ENCODE assay signal across 1 cellular context in the genomic region with DNA sequence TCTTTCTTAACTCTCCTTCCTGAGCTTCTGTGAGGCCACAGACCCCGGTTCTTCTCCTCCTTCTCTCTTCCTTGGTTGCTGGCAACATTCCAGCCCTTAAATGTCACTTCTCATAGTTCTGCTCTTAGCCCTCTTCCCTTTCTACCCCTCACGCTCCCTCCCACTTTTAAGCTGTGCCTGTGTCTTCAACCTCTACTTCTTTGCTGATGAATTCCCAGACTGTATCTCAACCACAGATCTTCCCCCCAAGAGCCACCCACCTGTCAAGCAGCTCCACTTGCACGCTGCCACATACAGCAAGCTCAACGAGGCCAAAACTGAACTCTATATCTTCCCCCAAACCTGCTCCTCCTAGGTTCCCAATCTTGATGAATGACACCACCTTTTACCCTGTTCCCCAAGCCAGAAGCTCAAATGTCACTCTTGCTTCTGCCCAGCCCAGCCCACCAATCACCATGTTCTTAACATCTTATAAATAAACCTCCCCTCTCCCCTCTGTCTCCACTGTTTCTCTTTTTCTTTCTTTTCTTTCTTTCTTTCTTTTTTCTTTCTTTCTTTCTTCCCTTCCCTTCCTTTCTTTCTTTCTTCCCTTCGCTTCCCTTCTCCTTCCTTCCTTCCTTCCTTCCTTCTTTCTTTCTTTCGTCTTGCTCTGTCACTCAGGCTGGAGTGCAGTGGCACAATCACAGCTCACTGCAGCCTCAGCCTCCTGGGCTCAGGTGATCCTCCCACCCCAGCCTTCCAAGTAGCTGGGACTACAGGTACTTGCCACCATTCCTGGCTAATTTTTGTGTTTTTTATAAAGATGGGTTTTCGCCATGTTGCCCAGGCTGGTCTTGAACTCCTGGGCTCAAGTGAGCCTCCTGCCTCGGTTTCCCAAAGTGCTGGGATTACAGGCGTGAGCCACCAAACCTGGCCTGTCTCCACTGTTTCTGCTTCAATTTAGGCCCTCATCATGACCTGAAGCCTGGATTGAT.
TF ChIP-seq lines count a peak whose summit lies in the region.

No MANE protein-coding gene starts in this region.

TF ChIP-seq in GM12878, 131 proteins besides CTCF, POLR2A, EP300 and RAD21 (continued from another document and continues in another):
- TF ChIP-seq KDM1A (IDR thresholded peaks at IDR 0.05; ENCODE audit: borderline replicate concordance) (no peak), SREBF1 (IDR thresholded peaks at IDR 0.05; ENCODE audit: low read length) (no peak), STAT3 (IDR thresholded peaks at IDR 0.05; ENCODE audit: low read depth, low read length) (no peak), POLR2AphosphoS5 (IDR thresholded peaks at IDR 0.05; ENCODE audit: low read length) (no peak), NR2C2 (IDR thresholded peaks at IDR 0.05; ENCODE audit: borderline replicate concordance, control insufficient read depth, insufficient read length, low read depth) (no peak), GATAD2B (conservative IDR thresholded peaks at IDR 0.05; ENCODE audit: low read depth) (0 out of 2 replicates have a peak, but pooled peaks have one; percentile 22), BACH1 (IDR thresholded peaks at IDR 0.05; ENCODE audit: borderline replicate concordance) (no peak), ZNF274 (IDR thresholded peaks at IDR 0.05; ENCODE audit: insufficient read depth, insufficient read length) (no peak), BHLHE40 (IDR thresholded peaks at IDR 0.05; ENCODE audit: borderline replicate concordance in 1 of 2, low read depth in 2 of 2, low read length in 1 of 2) (peak in 1 of 2 experiments; percentile 41; a peak in 1 of 4 replicates), SUPT20H (IDR thresholded peaks at IDR 0.05; ENCODE audit: borderline replicate concordance, control insufficient read depth, low read depth, low read length) (no peak), IKZF1 (conservative IDR thresholded peaks at IDR 0.05) (peak; percentile 68), JUNB (IDR thresholded peaks at IDR 0.05) (peak; percentile 35; the same call in 1 of the 2 replicates), NFXL1 (IDR thresholded peaks at IDR 0.05; ENCODE audit: borderline replicate concordance) (no peak), EZH2 (IDR thresholded peaks at IDR 0.05; ENCODE audit: borderline replicate concordance, control insufficient read depth, low read depth, low read length) (no peak), CREM (IDR thresholded peaks at IDR 0.05; ENCODE audit: low read depth) (peak; percentile 46; the same call in 1 of the 2 replicates), NBN (IDR thresholded peaks at IDR 0.05) (peak; percentile 87), STAT1 (conservative IDR thresholded peaks at IDR 0.05) (no peak), NR2F1 (conservative IDR thresholded peaks at IDR 0.05) (0 out of 2 replicates have a peak, but pooled peaks have one; percentile 28), NFIC (IDR thresholded peaks at IDR 0.05; ENCODE audit: low read depth, low read length) (peak; percentile 81), BCL11A (IDR thresholded peaks at IDR 0.05; ENCODE audit: low read depth, low read length) (peak; percentile 69), YBX1 (IDR thresholded peaks at IDR 0.05) (peak; percentile 85; the same call in 1 of the 2 replicates), MYC (IDR thresholded peaks at IDR 0.05; ENCODE audit: insufficient read depth, insufficient read length, insufficient replicate concordance, low read length, severe bottlenecking) (no peak), MXI1 (IDR thresholded peaks at IDR 0.05; ENCODE audit: low read depth, low read length) (no peak), HDAC2 (IDR thresholded peaks at IDR 0.05) (no peak), ZNF24 (IDR thresholded peaks at IDR 0.05) (no peak), SMAD5 (IDR thresholded peaks at IDR 0.05; ENCODE audit: low read depth) (no peak), LARP7 (IDR thresholded peaks at IDR 0.05) (no peak), ASH2L (IDR thresholded peaks at IDR 0.05; ENCODE audit: borderline replicate concordance, low read depth) (no peak), ATF7 (IDR thresholded peaks at IDR 0.05; ENCODE audit: low read depth) (peak; percentile 34; the same call in 1 of the 2 replicates), EGR1 (IDR thresholded peaks at IDR 0.05; ENCODE audit: borderline replicate concordance in 1 of 2, low read depth in 2 of 2, low read length in 2 of 2) (peak in 1 of 2 experiments; percentile 66; a peak in 1 of 3 replicates), WRNIP1 (IDR thresholded peaks at IDR 0.05; ENCODE audit: borderline replicate concordance, low read depth, low read length) (no peak), ZBED1 (IDR thresholded peaks at IDR 0.05; ENCODE audit: borderline replicate concordance) (peak; percentile 48; the same call in 1 of the 2 replicates), FOXK2 (IDR thresholded peaks at IDR 0.05) (no peak), TAF1 (IDR thresholded peaks at IDR 0.05; ENCODE audit: borderline replicate concordance, low read depth, low read length) (peak; percentile 18; the same call in 1 of the 2 replicates), CEBPB (IDR thresholded peaks at IDR 0.05; ENCODE audit: borderline replicate concordance in 1 of 2, low read depth in 2 of 2, low read length in 2 of 2) (no peak), HDGF (IDR thresholded peaks at IDR 0.05) (peak; percentile 85), CHD4 (IDR thresholded peaks at IDR 0.05) (no peak), MTA2 (IDR thresholded peaks at IDR 0.05; ENCODE audit: low read depth) (peak; percentile 51; the same call in 1 of the 2 replicates), PAX8 (IDR thresholded peaks at IDR 0.05) (no peak), TCF7 (IDR thresholded peaks at IDR 0.05; ENCODE audit: borderline replicate concordance) (no peak), NRF1 (conservative IDR thresholded peaks at IDR 0.05; ENCODE audit: low read depth, low read length) (no peak), JUND (IDR thresholded peaks at IDR 0.05; ENCODE audit: low read depth, low read length) (no peak), RUNX3 (IDR thresholded peaks at IDR 0.05; ENCODE audit: low read length) (peak; percentile 94), POU2F2 (IDR thresholded peaks at IDR 0.05; ENCODE audit: borderline replicate concordance, low read depth, low read length) (peak; percentile 47; the same call in 1 of the 3 replicates), SMC3 (IDR thresholded peaks at IDR 0.05; ENCODE audit: borderline replicate concordance, low read length) (no peak; the same call in 1 of the 2 replicates)
- TF ChIP-seq, protein P1, sequence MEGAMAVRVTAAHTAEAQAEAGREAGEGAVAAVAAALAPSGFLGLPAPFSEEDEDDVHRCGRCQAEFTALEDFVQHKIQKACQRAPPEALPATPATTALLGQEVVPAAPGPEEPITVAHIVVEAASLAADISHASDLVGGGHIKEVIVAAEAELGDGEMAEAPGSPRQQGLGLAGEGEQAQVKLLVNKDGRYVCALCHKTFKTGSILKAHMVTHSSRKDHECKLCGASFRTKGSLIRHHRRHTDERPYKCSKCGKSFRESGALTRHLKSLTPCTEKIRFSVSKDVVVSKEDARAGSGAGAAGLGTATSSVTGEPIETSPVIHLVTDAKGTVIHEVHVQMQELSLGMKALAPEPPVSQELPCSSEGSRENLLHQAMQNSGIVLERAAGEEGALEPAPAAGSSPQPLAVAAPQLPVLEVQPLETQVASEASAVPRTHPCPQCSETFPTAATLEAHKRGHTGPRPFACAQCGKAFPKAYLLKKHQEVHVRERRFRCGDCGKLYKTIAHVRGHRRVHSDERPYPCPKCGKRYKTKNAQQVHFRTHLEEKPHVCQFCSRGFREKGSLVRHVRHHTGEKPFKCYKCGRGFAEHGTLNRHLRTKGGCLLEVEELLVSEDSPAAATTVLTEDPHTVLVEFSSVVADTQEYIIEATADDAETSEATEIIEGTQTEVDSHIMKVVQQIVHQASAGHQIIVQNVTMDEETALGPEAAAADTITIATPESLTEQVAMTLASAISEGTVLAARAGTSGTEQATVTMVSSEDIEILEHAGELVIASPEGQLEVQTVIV (IDR thresholded peaks at IDR 0.05; ENCODE audit: borderline replicate concordance, partially characterized antibody), result no peak
- TF ChIP-seq, protein P2, sequence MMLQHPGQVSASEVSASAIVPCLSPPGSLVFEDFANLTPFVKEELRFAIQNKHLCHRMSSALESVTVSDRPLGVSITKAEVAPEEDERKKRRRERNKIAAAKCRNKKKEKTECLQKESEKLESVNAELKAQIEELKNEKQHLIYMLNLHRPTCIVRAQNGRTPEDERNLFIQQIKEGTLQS (IDR thresholded peaks at IDR 0.05; ENCODE audit: borderline replicate concordance, extremely low read depth, low read depth, low read length), result no peak
- TF ChIP-seq, protein P3, sequence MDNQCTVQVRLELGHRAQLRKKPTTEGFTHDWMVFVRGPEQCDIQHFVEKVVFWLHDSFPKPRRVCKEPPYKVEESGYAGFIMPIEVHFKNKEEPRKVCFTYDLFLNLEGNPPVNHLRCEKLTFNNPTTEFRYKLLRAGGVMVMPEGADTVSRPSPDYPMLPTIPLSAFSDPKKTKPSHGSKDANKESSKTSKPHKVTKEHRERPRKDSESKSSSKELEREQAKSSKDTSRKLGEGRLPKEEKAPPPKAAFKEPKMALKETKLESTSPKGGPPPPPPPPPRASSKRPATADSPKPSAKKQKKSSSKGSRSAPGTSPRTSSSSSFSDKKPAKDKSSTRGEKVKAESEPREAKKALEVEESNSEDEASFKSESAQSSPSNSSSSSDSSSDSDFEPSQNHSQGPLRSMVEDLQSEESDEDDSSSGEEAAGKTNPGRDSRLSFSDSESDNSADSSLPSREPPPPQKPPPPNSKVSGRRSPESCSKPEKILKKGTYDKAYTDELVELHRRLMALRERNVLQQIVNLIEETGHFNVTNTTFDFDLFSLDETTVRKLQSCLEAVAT (IDR thresholded peaks at IDR 0.05), result peak; percentile 58; the same call in 1 of the 2 replicates
- TF ChIP-seq, protein P4, sequence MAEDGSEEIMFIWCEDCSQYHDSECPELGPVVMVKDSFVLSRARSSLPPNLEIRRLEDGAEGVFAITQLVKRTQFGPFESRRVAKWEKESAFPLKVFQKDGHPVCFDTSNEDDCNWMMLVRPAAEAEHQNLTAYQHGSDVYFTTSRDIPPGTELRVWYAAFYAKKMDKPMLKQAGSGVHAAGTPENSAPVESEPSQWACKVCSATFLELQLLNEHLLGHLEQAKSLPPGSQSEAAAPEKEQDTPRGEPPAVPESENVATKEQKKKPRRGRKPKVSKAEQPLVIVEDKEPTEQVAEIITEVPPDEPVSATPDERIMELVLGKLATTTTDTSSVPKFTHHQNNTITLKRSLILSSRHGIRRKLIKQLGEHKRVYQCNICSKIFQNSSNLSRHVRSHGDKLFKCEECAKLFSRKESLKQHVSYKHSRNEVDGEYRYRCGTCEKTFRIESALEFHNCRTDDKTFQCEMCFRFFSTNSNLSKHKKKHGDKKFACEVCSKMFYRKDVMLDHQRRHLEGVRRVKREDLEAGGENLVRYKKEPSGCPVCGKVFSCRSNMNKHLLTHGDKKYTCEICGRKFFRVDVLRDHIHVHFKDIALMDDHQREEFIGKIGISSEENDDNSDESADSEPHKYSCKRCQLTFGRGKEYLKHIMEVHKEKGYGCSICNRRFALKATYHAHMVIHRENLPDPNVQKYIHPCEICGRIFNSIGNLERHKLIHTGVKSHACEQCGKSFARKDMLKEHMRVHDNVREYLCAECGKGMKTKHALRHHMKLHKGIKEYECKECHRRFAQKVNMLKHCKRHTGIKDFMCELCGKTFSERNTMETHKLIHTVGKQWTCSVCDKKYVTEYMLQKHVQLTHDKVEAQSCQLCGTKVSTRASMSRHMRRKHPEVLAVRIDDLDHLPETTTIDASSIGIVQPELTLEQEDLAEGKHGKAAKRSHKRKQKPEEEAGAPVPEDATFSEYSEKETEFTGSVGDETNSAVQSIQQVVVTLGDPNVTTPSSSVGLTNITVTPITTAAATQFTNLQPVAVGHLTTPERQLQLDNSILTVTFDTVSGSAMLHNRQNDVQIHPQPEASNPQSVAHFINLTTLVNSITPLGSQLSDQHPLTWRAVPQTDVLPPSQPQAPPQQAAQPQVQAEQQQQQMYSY (CRISPR knock-in tag; IDR thresholded peaks at IDR 0.05), result no peak
- TF ChIP-seq, protein P5, sequence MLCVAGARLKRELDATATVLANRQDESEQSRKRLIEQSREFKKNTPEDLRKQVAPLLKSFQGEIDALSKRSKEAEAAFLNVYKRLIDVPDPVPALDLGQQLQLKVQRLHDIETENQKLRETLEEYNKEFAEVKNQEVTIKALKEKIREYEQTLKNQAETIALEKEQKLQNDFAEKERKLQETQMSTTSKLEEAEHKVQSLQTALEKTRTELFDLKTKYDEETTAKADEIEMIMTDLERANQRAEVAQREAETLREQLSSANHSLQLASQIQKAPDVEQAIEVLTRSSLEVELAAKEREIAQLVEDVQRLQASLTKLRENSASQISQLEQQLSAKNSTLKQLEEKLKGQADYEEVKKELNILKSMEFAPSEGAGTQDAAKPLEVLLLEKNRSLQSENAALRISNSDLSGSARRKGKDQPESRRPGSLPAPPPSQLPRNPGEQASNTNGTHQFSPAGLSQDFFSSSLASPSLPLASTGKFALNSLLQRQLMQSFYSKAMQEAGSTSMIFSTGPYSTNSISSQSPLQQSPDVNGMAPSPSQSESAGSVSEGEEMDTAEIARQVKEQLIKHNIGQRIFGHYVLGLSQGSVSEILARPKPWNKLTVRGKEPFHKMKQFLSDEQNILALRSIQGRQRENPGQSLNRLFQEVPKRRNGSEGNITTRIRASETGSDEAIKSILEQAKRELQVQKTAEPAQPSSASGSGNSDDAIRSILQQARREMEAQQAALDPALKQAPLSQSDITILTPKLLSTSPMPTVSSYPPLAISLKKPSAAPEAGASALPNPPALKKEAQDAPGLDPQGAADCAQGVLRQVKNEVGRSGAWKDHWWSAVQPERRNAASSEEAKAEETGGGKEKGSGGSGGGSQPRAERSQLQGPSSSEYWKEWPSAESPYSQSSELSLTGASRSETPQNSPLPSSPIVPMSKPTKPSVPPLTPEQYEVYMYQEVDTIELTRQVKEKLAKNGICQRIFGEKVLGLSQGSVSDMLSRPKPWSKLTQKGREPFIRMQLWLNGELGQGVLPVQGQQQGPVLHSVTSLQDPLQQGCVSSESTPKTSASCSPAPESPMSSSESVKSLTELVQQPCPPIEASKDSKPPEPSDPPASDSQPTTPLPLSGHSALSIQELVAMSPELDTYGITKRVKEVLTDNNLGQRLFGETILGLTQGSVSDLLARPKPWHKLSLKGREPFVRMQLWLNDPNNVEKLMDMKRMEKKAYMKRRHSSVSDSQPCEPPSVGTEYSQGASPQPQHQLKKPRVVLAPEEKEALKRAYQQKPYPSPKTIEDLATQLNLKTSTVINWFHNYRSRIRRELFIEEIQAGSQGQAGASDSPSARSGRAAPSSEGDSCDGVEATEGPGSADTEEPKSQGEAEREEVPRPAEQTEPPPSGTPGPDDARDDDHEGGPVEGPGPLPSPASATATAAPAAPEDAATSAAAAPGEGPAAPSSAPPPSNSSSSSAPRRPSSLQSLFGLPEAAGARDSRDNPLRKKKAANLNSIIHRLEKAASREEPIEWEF (IDR thresholded peaks at IDR 0.05; ENCODE audit: insufficient replicate concordance, low read depth, low read length), result no peak
- TF ChIP-seq, protein P6, sequence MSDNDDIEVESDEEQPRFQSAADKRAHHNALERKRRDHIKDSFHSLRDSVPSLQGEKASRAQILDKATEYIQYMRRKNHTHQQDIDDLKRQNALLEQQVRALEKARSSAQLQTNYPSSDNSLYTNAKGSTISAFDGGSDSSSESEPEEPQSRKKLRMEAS (IDR thresholded peaks at IDR 0.05; ENCODE audit: low read depth, low read length), result no peak
- TF ChIP-seq, protein P7, sequence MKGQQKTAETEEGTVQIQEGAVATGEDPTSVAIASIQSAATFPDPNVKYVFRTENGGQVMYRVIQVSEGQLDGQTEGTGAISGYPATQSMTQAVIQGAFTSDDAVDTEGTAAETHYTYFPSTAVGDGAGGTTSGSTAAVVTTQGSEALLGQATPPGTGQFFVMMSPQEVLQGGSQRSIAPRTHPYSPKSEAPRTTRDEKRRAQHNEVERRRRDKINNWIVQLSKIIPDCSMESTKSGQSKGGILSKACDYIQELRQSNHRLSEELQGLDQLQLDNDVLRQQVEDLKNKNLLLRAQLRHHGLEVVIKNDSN (IDR thresholded peaks at IDR 0.05; ENCODE audit: borderline replicate concordance, extremely low read length, insufficient read depth, low read depth, low read length), result no peak
